ENCODE assay signal across 15 cellular contexts in the genomic region with DNA sequence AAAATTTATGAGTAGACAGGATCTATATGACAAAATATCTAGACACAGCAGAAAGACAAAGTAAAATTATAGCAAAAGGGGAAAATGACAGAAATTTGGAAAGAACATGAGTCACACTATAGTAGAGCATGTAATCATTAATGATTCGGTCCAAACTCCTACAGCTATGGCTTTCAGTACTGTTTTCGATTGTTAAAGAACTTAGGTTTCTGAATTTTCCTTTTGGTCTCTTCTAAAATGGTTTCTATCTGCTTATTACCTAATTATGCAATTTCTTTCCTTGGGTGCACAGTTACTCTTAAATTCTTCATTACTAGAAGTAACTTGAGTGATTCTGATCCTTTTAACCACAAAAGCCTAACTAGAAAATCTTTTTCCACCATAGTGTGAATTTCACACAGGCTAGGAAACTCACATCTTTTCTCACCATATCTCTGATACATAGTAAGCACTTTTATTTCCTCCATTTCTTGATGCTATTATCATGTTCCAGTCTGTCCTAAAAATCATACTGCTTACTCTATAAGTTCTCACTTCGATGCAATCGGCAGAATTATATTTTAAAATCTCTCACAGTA.
DNase-seq lines count a peak whose midpoint lies in the region; ATAC-seq, FAIRE-seq and TF ChIP-seq lines count a peak whose summit lies in the region.
"Had no signal": no experiment of that assay in that cellular context is flagged by ENCODE, and none has a peak within 500 bp of the region (broad histone marks: within the 10 kb centered on the region; RNA-seq: fewer than 3 reads in every experiment).

No MANE protein-coding gene starts in this region.

- H3K36me3 ChIP-seq in GM12878 (ENCODE audit: control insufficient read depth in 2 of 2, insufficient read depth in 2 of 2, low read length in 1 of 2): no peaks in the 10 kb centered on the region
- H3K36me3 ChIP-seq: BLaER1 treated with 17β-estradiol and CSF1 and Interleukin-3, amounts not matched to agents 10 nM and 100 nM; ovary had no signal

- no peak overlapping the region for H3K27ac ChIP-seq in GM12878 (ENCODE audit: control insufficient read depth, insufficient read depth)
- H3K27ac ChIP-seq: BLaER1 treated with 17β-estradiol and CSF1 and Interleukin-3, amounts not matched to agents 10 nM and 100 nM; ovary had no signal

- no peak for TF ChIP-seq EP300 in GM12878 (IDR thresholded peaks at IDR 0.05; ENCODE audit: borderline replicate concordance in 1 of 2, control insufficient read depth in 1 of 2, low read depth in 2 of 2, low read length in 2 of 2)

- DNase-seq in GM12878 (ENCODE audit: low read depth, low spot score): no peak
- no peak for DNase-seq in GM13977 (ENCODE audit: low spot score)
- DNase-seq in GM12891 (ENCODE audit: insufficient read length, low spot score): no peak
- DNase-seq in NCI-H345 treated with DMSO at 0.1 percent for 48 hours (lab: John Stamatoyannopoulos, UW; ENCODE audit: unreplicated experiment): no peak
- DNase-seq in activated CD4-positive, alpha-beta T cell treated with anti-CD3 and anti-CD28 coated beads for 36 hours: no peak
- DNase-seq: activated CD4-positive, alpha-beta T cell treated with anti-CD3 and anti-CD28 coated beads, Interleukin-2, amount 10 ng/mL, durations not matched to agents 24 days and 14 days; activated gamma-delta T cell; NCI-H2029 treated with DMSO at 0.1 percent for 48 hours; ovary; stimulated activated naive CD4-positive, alpha-beta T cell had no signal

- BruUV-seq in GM12878 (replicated peaks; lab: Mats Ljungman, UMichigan): no TSS peak

- H3K36me3 Mint-ChIP-seq in activated CD4-positive, alpha-beta T cell treated with anti-CD3 and anti-CD28 coated beads for 36 hours (ENCODE audit: low read depth): no peaks in the 10 kb centered on the region

- WGBS in GM12878 (ENCODE audit: insufficient coverage, insufficient replicate concordance, low lambda C conversion rate, missing lambda C conversion rate): 45% methylated on average over 4 of the region's 4 CpGs

- in situ Hi-C loops in GM12878 (cut with MboI): no loop called here
- in situ Hi-C loops in GM13977 (cut with MboI; ENCODE audit: low pct_unique_long_range_greater_than_20kb, low sequenced_read_pairs, unreplicated experiment): no loop called here

- RAD21 ChIA-PET in GM12878 (lab: Charles Lee; ENCODE audit: unreplicated experiment): interaction anchor here (0.8 to 2.4 kb wide), 4 partner anchors 8 to 11 kb away, joined by 3 to 8 read pairs (median 5); no protein-coding TSS in a partner anchor

- intact Hi-C loops in GM12878 (cut with micrococcal nuclease; ENCODE audit: unreplicated experiment): loop anchor here (1.0 kb wide), 1 partner anchor 10 kb away; no protein-coding TSS in a partner anchor
- intact Hi-C loops in activated CD4-positive, alpha-beta T cell treated with anti-CD3 and anti-CD28 coated beads for 36 hours (cut with DNase I, micrococcal nuclease): no loop called here

- CTCF ChIA-PET in GM12878 (lab: Yijun Ruan, JAX): interaction anchor here (1.1 to 1.8 kb wide), 2 partner anchors 10 to 14 kb away, joined by 3 to 5 read pairs; no protein-coding TSS in a partner anchor
- CTCF ChIA-PET in activated CD4-positive, alpha-beta T cell treated with anti-CD3 and anti-CD28 coated beads for 36 hours (lab: Charles Lee): interaction anchor here (0.7 to 0.9 kb wide), 2 partner anchors 8 to 1590 kb away, joined by 3 to 5 read pairs; no protein-coding TSS in a partner anchor

- H3K4me1 Mint-ChIP-seq in activated CD4-positive, alpha-beta T cell treated with anti-CD3 and anti-CD28 coated beads for 36 hours: no peaks in the 10 kb centered on the region
- H3K4me1 Mint-ChIP-seq: activated CD4-positive, alpha-beta T cell treated with anti-CD3 and anti-CD28 coated beads, Interleukin-2, amount 10 ng/mL, durations not matched to agents 24 days and 14 days had no signal

- TF ChIP-seq RAD21 in GM12878 (IDR thresholded peaks at IDR 0.05; ENCODE audit: insufficient read depth, low read depth, low read length): no peak

- POLR2A ChIA-PET in GM12878 (lab: Charles Lee): interaction anchor here (1.2 kb wide), 1 partner anchor 10 kb away, joined by 4 read pairs; no protein-coding TSS in a partner anchor
- POLR2A ChIA-PET in activated CD4-positive, alpha-beta T cell treated with anti-CD3 and anti-CD28 coated beads for 36 hours (lab: Charles Lee): no interaction called here

- FAIRE-seq in GM12878 (lab: Jason Lieb, UNC) (no peak), GM12891 (lab: Jason Lieb, UNC) (no peak)

- H3K27ac Mint-ChIP-seq in activated CD4-positive, alpha-beta T cell treated with anti-CD3 and anti-CD28 coated beads for 36 hours: no peak overlapping the region
- H3K27ac Mint-ChIP-seq: activated CD4-positive, alpha-beta T cell treated with anti-CD3 and anti-CD28 coated beads, Interleukin-2, amount 10 ng/mL, durations not matched to agents 24 days and 14 days had no signal

- no peak overlapping the region for H2AFZ ChIP-seq in GM12878 (ENCODE audit: control insufficient read depth, low read depth, low read length)

- H3K27me3 Mint-ChIP-seq in activated CD4-positive, alpha-beta T cell treated with anti-CD3 and anti-CD28 coated beads for 36 hours: no peaks in the 10 kb centered on the region
- H3K27me3 Mint-ChIP-seq: activated CD4-positive, alpha-beta T cell treated with anti-CD3 and anti-CD28 coated beads, Interleukin-2, amount 10 ng/mL, durations not matched to agents 24 days and 14 days had no signal

- no peak overlapping the region for H3K4me2 ChIP-seq in GM12878 (ENCODE audit: control insufficient read depth, insufficient read depth)
- H3K4me2 ChIP-seq: BLaER1 treated with 17β-estradiol and CSF1 and Interleukin-3, amounts not matched to agents 10 nM and 100 nM had no signal

- peaks cover 2% of the 10 kb centered on the region for H3K9me3 Mint-ChIP-seq in activated CD4-positive, alpha-beta T cell treated with anti-CD3 and anti-CD28 coated beads for 36 hours (ENCODE audit: low read depth)
- H3K9me3 Mint-ChIP-seq: activated CD4-positive, alpha-beta T cell treated with anti-CD3 and anti-CD28 coated beads, Interleukin-2, amount 10 ng/mL, durations not matched to agents 24 days and 14 days had no signal

- no peak for TF ChIP-seq CTCF in GM12878 (IDR thresholded peaks at IDR 0.05 in 2 of 3, conservative IDR thresholded peaks at IDR 0.05 in 1 of 3; ENCODE audit: control insufficient read depth in 2 of 3, extremely low read depth in 1 of 3, insufficient read depth in 1 of 3, low read depth in 3 of 3, low read length in 3 of 3)
- TF ChIP-seq CTCF in GM13977 (IDR thresholded peaks at IDR 0.05; ENCODE audit: extremely low read depth, insufficient read depth, missing control alignments): no peak

- no peaks in the 10 kb centered on the region for H3K27me3 ChIP-seq in GM12878 (replicated peaks in 1 of 2; ENCODE audit: control insufficient read depth in 2 of 2, insufficient read depth in 2 of 2, low read length in 1 of 2)
- H3K27me3 ChIP-seq: BLaER1 treated with 17β-estradiol and CSF1 and Interleukin-3, amounts not matched to agents 10 nM and 100 nM; ovary had no signal

- no peak overlapping the region for H3K4me3 Mint-ChIP-seq in activated CD4-positive, alpha-beta T cell treated with anti-CD3 and anti-CD28 coated beads for 36 hours
- H3K4me3 Mint-ChIP-seq: activated CD4-positive, alpha-beta T cell treated with anti-CD3 and anti-CD28 coated beads, Interleukin-2, amount 10 ng/mL, durations not matched to agents 24 days and 14 days had no signal

- no peaks in the 10 kb centered on the region for H4K20me1 ChIP-seq in GM12878 (ENCODE audit: control insufficient read depth, insufficient read depth)
- H4K20me1 ChIP-seq: BLaER1 treated with 17β-estradiol and CSF1 and Interleukin-3, amounts not matched to agents 10 nM and 100 nM had no signal

- H3K4me3 ChIP-seq in GM12878: no peak overlapping the region
- H3K4me3 ChIP-seq: BLaER1 treated with 17β-estradiol and CSF1 and Interleukin-3, amounts not matched to agents 10 nM and 100 nM; lung; ovary had no signal

- H3K9ac ChIP-seq in GM12878 (ENCODE audit: control insufficient read depth, insufficient read depth, low read length): no peak overlapping the region
- H3K9ac ChIP-seq: BLaER1 treated with 17β-estradiol and CSF1 and Interleukin-3, amounts not matched to agents 10 nM and 100 nM had no signal

- no peaks in the 10 kb centered on the region for H3K79me2 ChIP-seq in GM12878 (ENCODE audit: control insufficient read depth, insufficient read depth, low read length)

- ATAC-seq in GM19025 (IDR thresholded peaks at IDR 0.05; ENCODE audit: low read depth, unreplicated experiment) (peak; percentile 88), GM21717 (IDR thresholded peaks at IDR 0.05; ENCODE audit: unreplicated experiment) (peak; percentile 91), HG03095 (IDR thresholded peaks at IDR 0.05; ENCODE audit: unreplicated experiment) (peak; percentile 78), GM12878 (peak; percentile 95)
- ATAC-seq in activated CD4-positive, alpha-beta T cell treated with anti-CD3 and anti-CD28 coated beads for 36 hours: no peak

- no peaks in the 10 kb centered on the region for H3K4me1 ChIP-seq in GM12878 (ENCODE audit: control insufficient read depth, insufficient read depth, low read length)

- SMC1A ChIA-PET in GM12878 (lab: Charles Lee; ENCODE audit: uncharacterized antibody, unreplicated experiment): interaction anchor here (1.3 to 3.2 kb wide), 3 partner anchors 9 to 17 kb away, joined by 3 to 31 read pairs (median 9); no protein-coding TSS in a partner anchor

- no peaks in the 10 kb centered on the region for H3K9me3 ChIP-seq in GM12878 (replicated peaks; ENCODE audit: control insufficient read depth, insufficient read depth, low read length)
- H3K9me3 ChIP-seq: BLaER1 treated with 17β-estradiol and CSF1 and Interleukin-3, amounts not matched to agents 10 nM and 100 nM; ovary had no signal

- no peak for TF ChIP-seq POLR2A in GM12878 (IDR thresholded peaks at IDR 0.05; ENCODE audit: low read depth, low read length)
- TF ChIP-seq POLR2A in GM12891 (IDR thresholded peaks at IDR 0.05; ENCODE audit: low read depth, low read length): no peak

TF ChIP-seq in GM12878, 131 proteins besides CTCF, POLR2A, EP300 and RAD21 (continues in another document):
- TF ChIP-seq EGR1 (IDR thresholded peaks at IDR 0.05; ENCODE audit: borderline replicate concordance in 1 of 2, low read depth in 2 of 2, low read length in 2 of 2) (no peak), SIX5 (IDR thresholded peaks at IDR 0.05; ENCODE audit: low read depth, low read length, severe bottlenecking) (no peak), BCL11A (IDR thresholded peaks at IDR 0.05; ENCODE audit: low read depth, low read length) (peak; percentile 71), MTA2 (IDR thresholded peaks at IDR 0.05; ENCODE audit: low read depth) (peak; percentile 83), POU2F2 (IDR thresholded peaks at IDR 0.05; ENCODE audit: borderline replicate concordance, low read depth, low read length) (no peak)

TF ChIP-seq in GM12891, 5 proteins besides CTCF, POLR2A, EP300 and RAD21:
- TF ChIP-seq TAF1 (IDR thresholded peaks at IDR 0.05; ENCODE audit: low read depth, low read length) (no peak), POU2F2 (IDR thresholded peaks at IDR 0.05; ENCODE audit: low read depth, low read length) (no peak), PAX5 (IDR thresholded peaks at IDR 0.05; ENCODE audit: insufficient read depth, low read length, severe bottlenecking) (no peak), SPI1 (IDR thresholded peaks at IDR 0.05; ENCODE audit: low read depth, low read length) (no peak), POLR2AphosphoS5 (IDR thresholded peaks at IDR 0.05; ENCODE audit: low read depth, low read length) (no peak)
